9 cellular contexts compared by ENCODE assay signal in the genomic region with DNA sequence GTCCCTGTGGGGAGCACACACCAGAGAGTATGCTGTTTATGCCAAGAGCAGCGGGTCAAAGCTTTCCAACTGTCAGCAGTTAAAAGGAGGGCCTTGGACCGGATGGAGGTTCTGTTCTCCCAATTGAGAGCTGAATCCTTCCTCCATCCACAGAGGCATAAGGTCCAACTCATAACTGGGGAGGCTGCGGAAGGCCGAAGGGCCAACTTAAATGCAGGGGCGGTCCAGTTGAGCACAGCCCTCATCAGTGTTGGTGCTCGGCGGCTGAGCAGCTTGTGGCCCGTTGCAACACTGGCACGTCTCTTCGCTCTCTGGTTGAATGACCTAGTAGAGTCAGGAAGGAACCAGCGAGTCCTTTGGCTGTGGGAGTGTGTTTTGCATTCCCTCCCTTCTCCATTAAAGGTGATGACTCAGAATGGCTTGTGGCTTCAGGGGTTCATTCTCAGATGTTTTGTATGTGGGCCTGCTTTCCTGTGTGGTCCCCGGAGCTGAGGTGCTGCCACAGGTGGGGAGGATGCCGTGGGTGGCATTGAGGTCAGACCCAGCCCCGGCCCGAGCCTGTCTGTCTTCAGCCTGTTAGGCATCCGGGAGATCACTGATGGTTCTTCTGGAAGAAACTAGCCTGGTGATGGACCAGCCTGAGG. TPM values are rescaled to one million over a fixed set of nuclear protein-coding genes. Genes with fewer than 3 reads are reported as not detected.
A peak's percentile ranks its signal among the peaks of the same experiment; 100 is the strongest.
DNase-seq lines count a peak whose midpoint lies in the region; ATAC-seq and TF ChIP-seq lines count a peak whose summit lies in the region.
"Had no signal": no experiment of that assay in that cellular context is flagged by ENCODE, and none has a peak within 500 bp of the region (broad histone marks: within the 10 kb centered on the region; RNA-seq: fewer than 3 reads in every experiment).

No MANE protein-coding gene starts in this region.

- H3K9me3 Mint-ChIP-seq in CD8-positive, alpha-beta memory T cell: no peaks in the 10 kb centered on the region
- no peaks in the 10 kb centered on the region for H3K9me3 Mint-ChIP-seq in activated T-cell treated with anti-CD3 and anti-CD28 coated beads, Interleukin-2, amount 50 U/mL, for 24 hours

- no peaks in the 10 kb centered on the region for H3K9me3 ChIP-seq in CD8-positive, alpha-beta memory T cell (ENCODE audit: low read length)
- no peaks in the 10 kb centered on the region for H3K9me3 ChIP-seq in mucosa of descending colon

- no peak overlapping the region for H3K4me3 ChIP-seq in CD8-positive, alpha-beta memory T cell (ENCODE audit: low read length)
- H3K4me3 ChIP-seq in mucosa of descending colon: no peak overlapping the region

- H3K36me3 ChIP-seq in CD8-positive, alpha-beta memory T cell (ENCODE audit: insufficient read depth, low read length): no peaks in the 10 kb centered on the region
- H3K36me3 ChIP-seq in mucosa of descending colon (ENCODE audit: low read depth): no peaks in the 10 kb centered on the region

- H3K27ac Mint-ChIP-seq in CD8-positive, alpha-beta memory T cell: peak overlapping the region; percentile 44 to 90 (median 76)
- no peak overlapping the region for H3K27ac Mint-ChIP-seq in activated T-cell treated with anti-CD3 and anti-CD28 coated beads, Interleukin-2, amount 50 U/mL, for 24 hours

- H3K4me1 ChIP-seq in CD8-positive, alpha-beta memory T cell (ENCODE audit: insufficient read depth, low read length): peaks cover 26% of the 10 kb centered on the region
- H3K4me1 ChIP-seq in mucosa of descending colon (ENCODE audit: low read depth): no peaks in the 10 kb centered on the region

- POLR2A ChIA-PET in CD8-positive, alpha-beta memory T cell (lab: Charles Lee): interaction anchor here (0.8 kb wide), 1 partner anchor 46 kb away, joined by 3 read pairs; no protein-coding TSS in a partner anchor

- CTCF ChIA-PET in CD8-positive, alpha-beta memory T cell (lab: Charles Lee): interaction anchor here (0.8 to 4.3 kb wide), 9 partner anchors 10 to 217 kb away, joined by 3 to 28 read pairs (median 4); no protein-coding TSS in a partner anchor

- intact Hi-C loops in mucosa of descending colon (cut with DNase I, micrococcal nuclease): no loop called here

- no peaks in the 10 kb centered on the region for H3K27me3 ChIP-seq in CD8-positive, alpha-beta memory T cell (ENCODE audit: insufficient read depth, low read length, poor library complexity, severe bottlenecking)

- no peaks in the 10 kb centered on the region for H3K36me3 Mint-ChIP-seq in CD8-positive, alpha-beta memory T cell
- H3K36me3 Mint-ChIP-seq in activated T-cell treated with anti-CD3 and anti-CD28 coated beads, Interleukin-2, amount 50 U/mL, for 24 hours (ENCODE audit: low read depth): no peaks in the 10 kb centered on the region

- no peak for TF ChIP-seq CTCF in mucosa of descending colon (IDR thresholded peaks at IDR 0.05)

- ATAC-seq in HG03432 (IDR thresholded peaks at IDR 0.05; ENCODE audit: unreplicated experiment): peak; percentile 69
- peak; percentile 76 for ATAC-seq in mucosa of descending colon
- ATAC-seq in GM19395 (IDR thresholded peaks at IDR 0.05; ENCODE audit: unreplicated experiment): no peak
- no peak for ATAC-seq in GM19467 (IDR thresholded peaks at IDR 0.05; ENCODE audit: unreplicated experiment)

- H3K4me3 Mint-ChIP-seq in CD8-positive, alpha-beta memory T cell: peak overlapping the region in 6 of 7 donors; percentile 52 to 87 (median 54)
- H3K4me3 Mint-ChIP-seq in activated T-cell treated with anti-CD3 and anti-CD28 coated beads, Interleukin-2, amount 50 U/mL, for 24 hours: no peak overlapping the region

- peak; percentile 44 to 81 (median 60) for DNase-seq in CD8-positive, alpha-beta memory T cell
- peak; percentile 62 for DNase-seq in activated T-cell treated with anti-CD3 and anti-CD28 coated beads, Interleukin-2, amount 50 U/mL, for 24 hours
- DNase-seq in mucosa of descending colon (peak; percentile 43 to 73 (median 58)), NCI-H774 (lab: John Stamatoyannopoulos, UW) (no peak), NCI-H524 treated with DMSO at 0.1 percent for 48 hours (lab: John Stamatoyannopoulos, UW) (no peak)

- no peak overlapping the region for H3K27ac ChIP-seq in CD8-positive, alpha-beta memory T cell (ENCODE audit: low read depth, low read length)

- peaks cover 0 to 3% of the 10 kb centered on the region in 2 donors for H3K27me3 Mint-ChIP-seq in CD8-positive, alpha-beta memory T cell
- peaks cover 4% of the 10 kb centered on the region for H3K27me3 Mint-ChIP-seq in activated T-cell treated with anti-CD3 and anti-CD28 coated beads, Interleukin-2, amount 50 U/mL, for 24 hours

- peaks cover 45 to 54% (median 45%) of the 10 kb centered on the region in 3 donors for H3K4me1 Mint-ChIP-seq in CD8-positive, alpha-beta memory T cell
- peaks cover 36% of the 10 kb centered on the region for H3K4me1 Mint-ChIP-seq in activated T-cell treated with anti-CD3 and anti-CD28 coated beads, Interleukin-2, amount 50 U/mL, for 24 hours (ENCODE audit: low read depth)

RNA-seq across cellular contexts. Expression of a gene that starts 44.8 kb away (rescaled TPM):
- total RNA-seq in CD8-positive, alpha-beta memory T cell: not detected
- not detected for polyA plus RNA-seq in CD8-positive, alpha-beta memory T cell
- 1,000 to 10,000 TPM in 1 of 3 donors, 100 to 1,000 TPM in 1, 10 to 100 TPM in 1; 37.2 to 2,543 (median 408) TPM for total RNA-seq in mucosa of descending colon
- total RNA-seq: activated CD8-positive, alpha-beta memory T cell treated with anti-CD3 and anti-CD28 coated beads for 36 hours had no signal

RNA-seq across cellular contexts. Expression of a gene that starts 54.4 kb away (rescaled TPM):
- under 1 TPM in 1 of 2 experiments, not detected in 1; 0.13 TPM for total RNA-seq in CD8-positive, alpha-beta memory T cell
- 0.56 TPM for polyA plus RNA-seq in CD8-positive, alpha-beta memory T cell
- 100 to 1,000 TPM in 1 of 3 donors, 10 to 100 TPM in 2; 11.0 to 122 (median 28.9) TPM for total RNA-seq in mucosa of descending colon
- total RNA-seq: activated CD8-positive, alpha-beta memory T cell treated with anti-CD3 and anti-CD28 coated beads for 36 hours had no signal

Comparison
In these comparisons a context has a peak if more than half of its experiments do, and no peak if none do; other contexts are left out.
1. DNase-seq: peak in CD8-positive, alpha-beta memory T cell (5 of 5), activated T-cell treated with anti-CD3 and anti-CD28 coated beads, Interleukin-2, amount 50 U/mL, for 24 hours (single experiment) and mucosa of descending colon (3 of 3); none in NCI-H774 (single experiment) and NCI-H524 treated with DMSO at 0.1 percent for 48 hours (single experiment).
2. ATAC-seq: peak in HG03432 (single experiment) and mucosa of descending colon (single experiment); none in GM19395 (single experiment) and GM19467 (single experiment).
3. RNA of a gene that starts 44.8 kb away (total RNA-seq): 37.2 to 2,543 TPM in mucosa of descending colon; not detected in CD8-positive, alpha-beta memory T cell; every median in the first group is over 10 times any median in the second.
4. RNA of a gene that starts 54.4 kb away (total RNA-seq): 11.0 to 122 TPM in mucosa of descending colon; 0.13 TPM in CD8-positive, alpha-beta memory T cell; every median in the first group is over 10 times any median in the second.